23 cellular contexts compared by ENCODE assay signal in the genomic region with DNA sequence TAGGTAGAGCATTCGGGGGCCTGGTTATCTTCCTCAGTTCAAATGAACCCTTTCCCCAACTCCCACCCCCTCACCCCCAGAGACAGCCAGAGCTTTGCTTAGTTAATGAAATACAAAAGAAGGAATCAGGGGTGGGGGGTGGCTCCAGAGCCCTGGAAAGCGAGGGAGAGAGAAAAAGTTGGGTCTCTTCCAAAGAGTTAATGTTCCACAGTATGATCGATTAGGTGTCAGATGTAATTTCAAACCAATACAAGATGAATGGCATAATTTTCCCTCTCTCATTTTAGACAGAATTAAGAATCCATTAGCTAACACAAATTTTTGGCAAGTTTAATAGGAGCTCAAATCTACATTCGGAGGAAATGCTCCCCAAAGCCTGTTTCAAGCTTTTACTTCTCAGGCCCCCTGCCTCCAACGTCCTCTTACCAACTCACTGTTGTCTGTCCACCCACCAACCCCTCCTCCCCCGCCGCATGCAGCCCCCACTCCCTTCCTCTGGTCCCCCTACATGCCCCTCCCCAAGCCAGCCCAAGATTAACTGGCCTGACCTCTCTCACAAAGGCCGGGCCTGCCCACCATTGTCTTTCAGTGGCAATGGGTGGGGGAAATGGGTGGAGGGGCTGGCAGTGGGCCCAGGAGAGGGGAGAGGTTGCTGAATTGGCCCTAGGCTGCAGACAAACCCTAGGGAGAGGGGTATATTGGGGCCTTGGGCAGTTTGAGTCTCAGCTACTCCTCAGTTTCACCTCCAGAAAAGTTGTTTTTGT. TPM values are rescaled to one million over a fixed set of nuclear protein-coding genes. Genes with fewer than 3 reads are reported as not detected.
DNase-seq lines count a peak whose midpoint lies in the region; ATAC-seq and TF ChIP-seq lines count a peak whose summit lies in the region.
"Had no signal": no experiment of that assay in that cellular context is flagged by ENCODE, and none has a peak within 500 bp of the region (broad histone marks: within the 10 kb centered on the region; RNA-seq: fewer than 3 reads in every experiment).

No MANE protein-coding gene starts in this region.

- H3K27me3 ChIP-seq in gastroesophageal sphincter: peaks cover 23% of the 10 kb centered on the region
- H3K27me3 ChIP-seq: BLaER1, upper lobe of left lung had no signal

- CTCF ChIA-PET in activated CD8-positive, alpha-beta T cell treated with anti-CD3 and anti-CD28 coated beads, Interleukin-2, amount 10 ng/mL, durations not matched to agents 7 days and 5 days (lab: Charles Lee): interaction anchor here (1.7 to 1.8 kb wide), 2 partner anchors 32 to 42 kb away, joined by 5 to 8 read pairs; no protein-coding TSS in a partner anchor

- no peaks in the 10 kb centered on the region for H3K36me3 Mint-ChIP-seq in activated CD8-positive, alpha-beta T cell treated with anti-CD3 and anti-CD28 coated beads, Interleukin-2, amount 10 ng/mL, durations not matched to agents 7 days and 5 days (ENCODE audit: low read depth)

- TF ChIP-seq POLR2A in gastroesophageal sphincter (IDR thresholded peaks at IDR 0.05): no peak

- no peak overlapping the region for H3K4me3 ChIP-seq in gastroesophageal sphincter
- H3K4me3 ChIP-seq: BLaER1, upper lobe of left lung had no signal

- H3K9me3 Mint-ChIP-seq in activated CD8-positive, alpha-beta T cell treated with anti-CD3 and anti-CD28 coated beads, Interleukin-2, amount 10 ng/mL, durations not matched to agents 7 days and 5 days (ENCODE audit: insufficient read depth): no peaks in the 10 kb centered on the region
- H3K9me3 Mint-ChIP-seq: central memory CD8-positive, alpha-beta T cell; stimulated activated naive CD8-positive, alpha-beta T cell treated with anti-CD3 and anti-CD28 coated beads, Interleukin-15, amount 100 ng/mL, for 72 hours had no signal

- POLR2A ChIA-PET in activated CD8-positive, alpha-beta T cell treated with anti-CD3 and anti-CD28 coated beads, Interleukin-2, amount 10 ng/mL, durations not matched to agents 7 days and 5 days (lab: Charles Lee): no interaction called here

- H3K27ac ChIP-seq in gastroesophageal sphincter: no peak overlapping the region
- H3K27ac ChIP-seq: BLaER1, upper lobe of left lung had no signal

- DNase-seq in NCI-H748 (lab: John Stamatoyannopoulos, UW; ENCODE audit: unreplicated experiment): peak; percentile 43
- DNase-seq in NCI-H748 treated with DMSO at 0.1 percent for 48 hours (lab: John Stamatoyannopoulos, UW): no peak
- DNase-seq in ecto neural progenitor cell (ENCODE audit: low spot score): peak; percentile 88
- DNase-seq in iPS-NIHi11 (ENCODE audit: low spot score): peak; percentile 95
- no peak for DNase-seq in NCI-H2029 treated with DMSO at 0.1 percent for 48 hours (lab: John Stamatoyannopoulos, UW)
- DNase-seq in activated CD8-positive, alpha-beta T cell treated with anti-CD3 and anti-CD28 coated beads, Interleukin-2, amount 10 ng/mL, durations not matched to agents 7 days and 5 days: no peak
- DNase-seq in activated CD4-positive, CD25-positive, alpha-beta regulatory T cell treated with anti-CD3 and anti-CD28 coated beads, Interleukin-2, amount 50 U/mL, for 72 hours: no peak
- DNase-seq: activated gamma-delta T cell treated with Interleukin-2 at 50 U/mL for 16 hours; DMS 273 treated with DMSO at 0.1 percent for 48 hours; GF-D8; mammary epithelial cell; NCI-H446 treated with DMSO at 0.1 percent for 48 hours; SHP77; stimulated activated naive CD8-positive, alpha-beta T cell treated with anti-CD3 and anti-CD28 coated beads, Interleukin-15, amount 100 ng/mL, for 72 hours had no signal

- ATAC-seq in activated CD8-positive, alpha-beta T cell treated with anti-CD3 and anti-CD28 coated beads, Interleukin-2, amount 10 ng/mL, durations not matched to agents 7 days and 5 days: no peak
- ATAC-seq in gastroesophageal sphincter: no peak
- ATAC-seq: esophagus mucosa; HepG2; stimulated activated naive CD8-positive, alpha-beta T cell treated with anti-CD3 and anti-CD28 coated beads, Interleukin-15, amount 100 ng/mL, for 72 hours had no signal

- peaks cover 11% of the 10 kb centered on the region for H3K27me3 Mint-ChIP-seq in activated CD8-positive, alpha-beta T cell treated with anti-CD3 and anti-CD28 coated beads, Interleukin-2, amount 10 ng/mL, durations not matched to agents 7 days and 5 days (ENCODE audit: low read depth)
- H3K27me3 Mint-ChIP-seq: central memory CD8-positive, alpha-beta T cell had no signal

- H3K4me3 Mint-ChIP-seq in activated CD8-positive, alpha-beta T cell treated with anti-CD3 and anti-CD28 coated beads, Interleukin-2, amount 10 ng/mL, durations not matched to agents 7 days and 5 days: no peak overlapping the region
- H3K4me3 Mint-ChIP-seq: central memory CD8-positive, alpha-beta T cell; stimulated activated naive CD8-positive, alpha-beta T cell treated with anti-CD3 and anti-CD28 coated beads, Interleukin-15, amount 100 ng/mL, for 72 hours had no signal

- TF ChIP-seq CTCF in gastroesophageal sphincter (IDR thresholded peaks at IDR 0.05): no peak

- no peaks in the 10 kb centered on the region for H3K9me3 ChIP-seq in gastroesophageal sphincter
- H3K9me3 ChIP-seq: BLaER1, upper lobe of left lung had no signal

- H3K4me1 ChIP-seq in gastroesophageal sphincter: no peaks in the 10 kb centered on the region

- no peaks in the 10 kb centered on the region for H3K4me1 Mint-ChIP-seq in activated CD8-positive, alpha-beta T cell treated with anti-CD3 and anti-CD28 coated beads, Interleukin-2, amount 10 ng/mL, durations not matched to agents 7 days and 5 days (ENCODE audit: low read depth)
- H3K4me1 Mint-ChIP-seq: central memory CD8-positive, alpha-beta T cell had no signal

- no peak for TF ChIP-seq EP300 in gastroesophageal sphincter (IDR thresholded peaks at IDR 0.05)

- 36 to 46% methylated on average over 4 to 7 of the region's 8 CpGs for WGBS in gastroesophageal sphincter (ENCODE audit: low coverage in 1 of 2), 2 donors

- H3K27ac Mint-ChIP-seq in activated CD8-positive, alpha-beta T cell treated with anti-CD3 and anti-CD28 coated beads, Interleukin-2, amount 10 ng/mL, durations not matched to agents 7 days and 5 days: no peak overlapping the region
- H3K27ac Mint-ChIP-seq: stimulated activated naive CD8-positive, alpha-beta T cell treated with anti-CD3 and anti-CD28 coated beads, Interleukin-15, amount 100 ng/mL, for 72 hours had no signal

- no peaks in the 10 kb centered on the region for H3K36me3 ChIP-seq in gastroesophageal sphincter
- H3K36me3 ChIP-seq: BLaER1, upper lobe of left lung had no signal

RNA-seq across cellular contexts. Expression of a gene that starts 28.2 kb away (rescaled TPM):
- not detected for total RNA-seq in activated CD8-positive, alpha-beta T cell treated with anti-CD3 and anti-CD28 coated beads, Interleukin-2, amount 10 ng/mL, durations not matched to agents 7 days and 5 days
- total RNA-seq in gastroesophageal sphincter: not detected
- total RNA-seq: esophagus mucosa, glomerular endothelial cell, HepG2, mammary epithelial cell, skeletal muscle tissue, upper lobe of left lung had no signal

RNA-seq across cellular contexts. Expression of a gene that starts 47.3 kb away (rescaled TPM):
- not detected for total RNA-seq in activated CD8-positive, alpha-beta T cell treated with anti-CD3 and anti-CD28 coated beads, Interleukin-2, amount 10 ng/mL, durations not matched to agents 7 days and 5 days
- 10 to 100 TPM in 1 of 4 donors, 1 to 10 TPM in 3; 2.7 to 12.2 (median 8.6) TPM for total RNA-seq in gastroesophageal sphincter
- total RNA-seq: glomerular endothelial cell, H4, HepG2 had no signal

RNA-seq across cellular contexts. Expression of a gene that starts 57.4 kb away (rescaled TPM):
- 10 to 100 TPM; 69.0 to 72.1 TPM for total RNA-seq in activated CD8-positive, alpha-beta T cell treated with anti-CD3 and anti-CD28 coated beads, Interleukin-2, amount 10 ng/mL, durations not matched to agents 7 days and 5 days
- 10 to 100 TPM; 24.5 to 41.4 (median 27.5) TPM for total RNA-seq in gastroesophageal sphincter

Comparison
In these comparisons a context has a peak if more than half of its experiments do, and no peak if none do; other contexts are left out.
1. DNase-seq: peak in NCI-H748 (single experiment), ecto neural progenitor cell (single experiment) and iPS-NIHi11 (single experiment); none in NCI-H748 treated with DMSO at 0.1 percent for 48 hours (single experiment), NCI-H2029 treated with DMSO at 0.1 percent for 48 hours (single experiment), activated CD8-positive, alpha-beta T cell treated with anti-CD3 and anti-CD28 coated beads, Interleukin-2, amount 10 ng/mL, durations not matched to agents 7 days and 5 days (single experiment) and activated CD4-positive, CD25-positive, alpha-beta regulatory T cell treated with anti-CD3 and anti-CD28 coated beads, Interleukin-2, amount 50 U/mL, for 72 hours (single experiment).